In the genomic region with DNA sequence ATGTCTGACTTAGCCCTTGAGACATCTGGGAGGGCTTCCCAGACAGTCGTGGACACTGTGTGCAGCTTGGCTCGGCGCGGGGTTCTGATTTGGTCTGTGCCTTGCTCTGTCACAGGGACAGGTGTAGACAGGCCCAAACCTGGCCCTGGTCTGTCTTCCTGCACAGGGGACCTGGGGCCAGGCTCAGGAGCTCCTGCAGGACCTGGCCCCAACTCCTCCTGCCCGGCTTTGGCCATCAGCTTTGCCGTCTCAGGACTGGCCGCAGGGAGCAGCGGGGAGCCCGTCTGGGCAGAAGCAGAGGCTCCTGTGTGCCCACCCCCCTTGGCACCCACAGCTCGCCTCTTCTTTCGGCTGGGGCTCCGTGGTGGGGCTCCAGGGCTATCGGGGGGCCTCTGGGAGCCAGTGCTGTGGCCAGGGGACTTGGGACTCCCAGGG, we compare ENCODE assay signal across 20 cellular contexts. TPM values are rescaled to one million over a fixed set of nuclear protein-coding genes. Genes with fewer than 3 reads are reported as not detected.
"Had no signal": no experiment of that assay in that cellular context is flagged by ENCODE, and none has a peak within 500 bp of the region (broad histone marks: within the 10 kb centered on the region; RNA-seq: fewer than 3 reads in every experiment).

No MANE protein-coding gene starts in this region.

- H3K4me3 ChIP-seq: prostate gland had no signal

- H3K9me3 ChIP-seq: prostate gland had no signal

- ATAC-seq: activated CD8-positive, alpha-beta T cell treated with anti-CD3 and anti-CD28 coated beads, Interleukin-2, amount 10 ng/mL, durations not matched to agents 7 days and 5 days; effector memory CD8-positive, alpha-beta T cell; foreskin keratinocyte; stimulated activated naive B cell treated with anti-CD40 and anti-IgM and Interleukin-4, amounts not matched to agents 10 μg/mL and 1 μg/mL and 100 μg/mL, for 72 hours; T-cell had no signal

- H3K4me1 ChIP-seq: foreskin keratinocyte had no signal

- H3K36me3 ChIP-seq: prostate gland had no signal

- DNase-seq: activated CD4-positive, alpha-beta T cell treated with anti-CD3 and anti-CD28 coated beads, Interleukin-2, amount 10 ng/mL, durations not matched to agents 7 days and 5 days; activated CD8-positive, alpha-beta T cell treated with anti-CD3 and anti-CD28 coated beads, Interleukin-2, amount 10 ng/mL, durations not matched to agents 7 days and 5 days; activated naive CD4-positive, alpha-beta T cell treated with Interleukin-2 at 50 U/mL for 16 hours; activated naive CD8-positive, alpha-beta T cell treated with anti-CD3 and anti-CD28 coated beads, Interleukin-2, amount 10 ng/mL, durations not matched to agents 7 days and 5 days; activated T-cell treated with anti-CD3 and anti-CD28 coated beads, Interleukin-2, amount 50 U/mL, for 24 hours; amygdala; caudate nucleus; effector memory CD8-positive, alpha-beta T cell; foreskin keratinocyte; glutamatergic neuron; stimulated activated CD4-positive, alpha-beta T cell treated with anti-CD3 and anti-CD28 coated beads, Interleukin-4, amount 100 ng/mL, for 4 hours; stimulated activated naive B cell treated with anti-CD40 and anti-IgM and Interleukin-4, amounts not matched to agents 10 μg/mL and 1 μg/mL and 100 μg/mL, for 72 hours had no signal

- H3K27ac ChIP-seq: epithelial cell of prostate, foreskin keratinocyte, prostate gland had no signal

- FAIRE-seq: kidney had no signal

RNA-seq across cellular contexts. Expression of gene PERM1, which starts 1.7 kb away (rescaled TPM):
- total RNA-seq: activated CD4-positive, alpha-beta T cell treated with anti-CD3 and anti-CD28 coated beads, Interleukin-2, amount 10 ng/mL, durations not matched to agents 7 days and 5 days; activated CD8-positive, alpha-beta T cell treated with anti-CD3 and anti-CD28 coated beads, Interleukin-2, amount 10 ng/mL, durations not matched to agents 7 days and 5 days; activated naive CD8-positive, alpha-beta T cell treated with anti-CD3 and anti-CD28 coated beads, Interleukin-2, amount 10 ng/mL, durations not matched to agents 7 days and 5 days; activated T-helper 2 cell treated with anti-CD3 and anti-CD28 coated beads, Interferon-gamma antibody, Interleukin-2, Interleukin-4, amounts not matched to agents 10 μg/mL and 5 μg/mL and 100 μg/mL, durations not matched to agents 14 hours and 24 hours and 36 hours; dermis microvascular lymphatic vessel endothelial cell; foreskin keratinocyte; sciatic nerve; T-cell had no signal
- polyA plus RNA-seq: foreskin keratinocyte, neural cell had no signal
